ENCODE assay signal across 1 cellular context in genomic region chr3:62178739-62179600, GRCh38.
A peak's percentile ranks its signal among the peaks of the same experiment; 100 is the strongest.
TF ChIP-seq lines count a peak whose summit lies in the region.

No MANE protein-coding gene starts in this region.

TF ChIP-seq in GM23338, 12 proteins besides CTCF, POLR2A, EP300 and RAD21 (continued from another document):
- TF ChIP-seq REST (IDR thresholded peaks at IDR 0.05; ENCODE audit: unreplicated experiment) (no peak), ZNF331 (CRISPR knock-in tag; IDR thresholded peaks at IDR 0.05; ENCODE audit: low read depth) (no peak), EZH2phosphoT487 (IDR thresholded peaks at IDR 0.05; ENCODE audit: unreplicated experiment) (no peak), ZNF462 (CRISPR knock-in tag; IDR thresholded peaks at IDR 0.05) (peak; percentile 61; the same call in 1 of the 2 replicates), NANOG (IDR thresholded peaks at IDR 0.05; ENCODE audit: borderline replicate concordance) (no peak), CREB1 (CRISPR knock-in tag; IDR thresholded peaks at IDR 0.05; ENCODE audit: low read depth) (no peak)
TF ChIP-seq in GM23338: peak in this region for 1.
